Comparison of ENCODE assay signal across 24 cellular contexts in the genomic region with DNA sequence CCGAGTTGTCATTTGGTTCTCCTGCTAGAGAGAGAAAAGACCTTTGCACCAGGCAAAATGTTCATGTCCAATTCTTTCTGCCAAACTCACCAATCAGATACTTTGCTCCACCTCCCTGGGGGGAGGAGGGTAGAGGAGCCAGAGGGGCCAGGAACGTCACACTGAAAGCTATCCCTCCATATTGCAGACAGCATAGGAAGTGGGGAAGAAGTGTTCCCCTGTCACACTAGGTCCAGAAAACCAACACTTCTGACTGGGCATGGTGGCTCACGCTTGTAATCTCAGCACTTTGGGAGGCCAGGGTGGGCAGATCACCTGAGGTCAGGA. TPM values are rescaled to one million over a fixed set of nuclear protein-coding genes. Genes with fewer than 3 reads are reported as not detected.
DNase-seq lines count a peak whose midpoint lies in the region; ATAC-seq and TF ChIP-seq lines count a peak whose summit lies in the region.
"Had no signal": no experiment of that assay in that cellular context is flagged by ENCODE, and none has a peak within 500 bp of the region (broad histone marks: within the 10 kb centered on the region; RNA-seq: fewer than 3 reads in every experiment).

No MANE protein-coding gene starts in this region.

- peaks cover 27% of the 10 kb centered on the region for H3F3A ChIP-seq in neural progenitor cell (ENCODE audit: low read depth)

- H3K27ac ChIP-seq in fibroblast of lung (ENCODE audit: insufficient read depth, low read length) (peak overlapping the region; percentile 55), neural progenitor cell (peak overlapping the region; percentile 87), substantia nigra (ENCODE audit: low read depth, low read length, poor library complexity, severe bottlenecking) (no peak overlapping the region)
- H3K27ac ChIP-seq: ascending aorta, heart left ventricle, spleen had no signal

- peaks cover 46% of the 10 kb centered on the region for H3K4me1 Mint-ChIP-seq in neural progenitor cell
- H3K4me1 Mint-ChIP-seq: activated CD4-positive, alpha-beta memory T cell treated with anti-CD3 and anti-CD28 coated beads, Interleukin-2, amount 10 ng/mL, durations not matched to agents 7 days and 5 days; activated naive CD8-positive, alpha-beta T cell treated with anti-CD3 and anti-CD28 coated beads for 36 hours; CD14-positive monocyte; naive B cell; stimulated activated naive B cell treated with anti-CD40 and anti-IgM and Interleukin-4, amounts not matched to agents 10 μg/mL and 1 μg/mL and 100 μg/mL, for 72 hours had no signal

- DNase-seq in EL = peak; percentile 7
- DNase-seq in NCI-H82 (lab: John Stamatoyannopoulos, UW) = peak; percentile 74
- peak in 1 of 2 donors; percentile 50 for DNase-seq in fibroblast of lung (ENCODE audit: low read depth in 2 of 2)
- DNase-seq in neural progenitor cell (ENCODE audit: low spot score) = no peak
- no peak for DNase-seq in stimulated activated CD4-positive, alpha-beta T cell treated with anti-CD3 and anti-CD28 coated beads, Interleukin-1b, Interleukin-23, amount 100 ng/mL, for 48 hours
- DNase-seq in substantia nigra (lab: John Stamatoyannopoulos, UW) = no peak
- DNase-seq: activated CD4-positive, alpha-beta memory T cell treated with anti-CD3 and anti-CD28 coated beads, Interleukin-2, amount 10 ng/mL, durations not matched to agents 7 days and 5 days; activated naive CD8-positive, alpha-beta T cell treated with anti-CD3 and anti-CD28 coated beads for 36 hours; GOT3; heart left ventricle; mesendoderm; naive B cell; NCI-H187; NCI-H748 treated with DMSO at 0.1 percent for 48 hours; spleen; stimulated activated CD4-positive, alpha-beta T cell treated with anti-CD3 and anti-CD28 coated beads, Interleukin-4, amount 100 ng/mL, for 1 hour; stimulated activated naive B cell treated with anti-CD40 and anti-IgM and Interleukin-4, amounts not matched to agents 10 μg/mL and 1 μg/mL and 100 μg/mL, for 72 hours had no signal

- peaks cover 7% of the 10 kb centered on the region for H3K9me3 Mint-ChIP-seq in neural progenitor cell
- H3K9me3 Mint-ChIP-seq: activated CD4-positive, alpha-beta memory T cell treated with anti-CD3 and anti-CD28 coated beads, Interleukin-2, amount 10 ng/mL, durations not matched to agents 7 days and 5 days; activated naive CD8-positive, alpha-beta T cell treated with anti-CD3 and anti-CD28 coated beads for 36 hours; naive B cell; stimulated activated naive B cell treated with anti-CD40 and anti-IgM and Interleukin-4, amounts not matched to agents 10 μg/mL and 1 μg/mL and 100 μg/mL, for 72 hours had no signal

- no peak overlapping the region for H3K4me3 Mint-ChIP-seq in neural progenitor cell
- H3K4me3 Mint-ChIP-seq: activated CD4-positive, alpha-beta memory T cell treated with anti-CD3 and anti-CD28 coated beads, Interleukin-2, amount 10 ng/mL, durations not matched to agents 7 days and 5 days; activated naive CD8-positive, alpha-beta T cell treated with anti-CD3 and anti-CD28 coated beads for 36 hours; CD14-positive monocyte; stimulated activated naive B cell treated with anti-CD40 and anti-IgM and Interleukin-4, amounts not matched to agents 10 μg/mL and 1 μg/mL and 100 μg/mL, for 72 hours had no signal

- H3K27me3 ChIP-seq in fibroblast of lung (ENCODE audit: control insufficient read depth, insufficient read depth, low read length) = no peaks in the 10 kb centered on the region
- no peaks in the 10 kb centered on the region for H3K27me3 ChIP-seq in neural progenitor cell
- H3K27me3 ChIP-seq: ascending aorta had no signal

- H3K9me3 ChIP-seq in fibroblast of lung (ENCODE audit: control insufficient read depth, insufficient read depth, low read depth, low read length) (no peaks in the 10 kb centered on the region), neural progenitor cell (ENCODE audit: low read depth) (no peaks in the 10 kb centered on the region)
- H3K9me3 ChIP-seq: ascending aorta, heart left ventricle, spleen had no signal

- peaks cover 11% of the 10 kb centered on the region for H3K4me1 ChIP-seq in fibroblast of lung (ENCODE audit: control insufficient read depth, extremely low read depth, insufficient read depth, low read length)
- H3K4me1 ChIP-seq in neural progenitor cell = peaks cover 31% of the 10 kb centered on the region
- H3K4me1 ChIP-seq: ascending aorta, heart left ventricle, spleen had no signal

- no peaks in the 10 kb centered on the region for H4K20me1 ChIP-seq in fibroblast of lung (ENCODE audit: control insufficient read depth, extremely low read depth, insufficient read depth, low read length)
- H4K20me1 ChIP-seq in neural progenitor cell (ENCODE audit: low read depth) = no peaks in the 10 kb centered on the region

- no peak overlapping the region for H3K4me2 ChIP-seq in fibroblast of lung (ENCODE audit: extremely low read depth, insufficient read depth, low read length)
- peak overlapping the region; percentile 36 for H3K4me2 ChIP-seq in neural progenitor cell

- no peak for TF ChIP-seq POLR2A in GM18505 (IDR thresholded peaks at IDR 0.05; ENCODE audit: borderline replicate concordance, extremely low read depth, insufficient read depth, insufficient read length)

- no peaks in the 10 kb centered on the region for H3K27me3 Mint-ChIP-seq in neural progenitor cell (ENCODE audit: insufficient read depth, low read depth)

- no peak for TF ChIP-seq CTCF in fibroblast of lung (conservative IDR thresholded peaks at IDR 0.05 in 1 of 2, IDR thresholded peaks at IDR 0.05 in 1 of 2; ENCODE audit: low read depth in 1 of 2, low read length in 2 of 2)
- no peak for TF ChIP-seq CTCF in neural progenitor cell (IDR thresholded peaks at IDR 0.05)

- H3K36me3 Mint-ChIP-seq in neural progenitor cell = peaks cover 2% of the 10 kb centered on the region
- H3K36me3 Mint-ChIP-seq: activated naive CD8-positive, alpha-beta T cell treated with anti-CD3 and anti-CD28 coated beads for 36 hours; CD14-positive monocyte; naive B cell; stimulated activated naive B cell treated with anti-CD40 and anti-IgM and Interleukin-4, amounts not matched to agents 10 μg/mL and 1 μg/mL and 100 μg/mL, for 72 hours had no signal

- H2AFZ ChIP-seq in fibroblast of lung (ENCODE audit: low read length) (no peak overlapping the region), neural progenitor cell (replicated peaks) (no peak overlapping the region)

- H3K27ac Mint-ChIP-seq in neural progenitor cell = peak overlapping the region; percentile 99
- H3K27ac Mint-ChIP-seq: activated CD4-positive, alpha-beta memory T cell treated with anti-CD3 and anti-CD28 coated beads, Interleukin-2, amount 10 ng/mL, durations not matched to agents 7 days and 5 days; activated naive CD8-positive, alpha-beta T cell treated with anti-CD3 and anti-CD28 coated beads for 36 hours; CD14-positive monocyte; naive B cell; stimulated activated naive B cell treated with anti-CD40 and anti-IgM and Interleukin-4, amounts not matched to agents 10 μg/mL and 1 μg/mL and 100 μg/mL, for 72 hours had no signal

- H3K4me3 ChIP-seq in fibroblast of lung (replicated peaks in 1 of 4; ENCODE audit: control extremely low read depth in 1 of 4, insufficient read depth in 1 of 4, low read depth in 3 of 4, low read length in 4 of 4) (no peak overlapping the region), neural progenitor cell (no peak overlapping the region)
- H3K4me3 ChIP-seq: ascending aorta, heart left ventricle, spleen had no signal

- no peaks in the 10 kb centered on the region for H3K36me3 ChIP-seq in fibroblast of lung (ENCODE audit: control insufficient read depth, insufficient read depth, low read length)
- H3K36me3 ChIP-seq in neural progenitor cell = no peaks in the 10 kb centered on the region
- H3K36me3 ChIP-seq: ascending aorta, heart left ventricle, spleen had no signal

- no peak for ATAC-seq in GM18505 (IDR thresholded peaks at IDR 0.05; ENCODE audit: unreplicated experiment)
- no peak for ATAC-seq in GM21737 (IDR thresholded peaks at IDR 0.05; ENCODE audit: unreplicated experiment)
- ATAC-seq: activated CD4-positive, CD25-positive, alpha-beta regulatory T cell treated with anti-CD3 and anti-CD28 coated beads, Interleukin-2, amount 50 U/mL, for 24 hours; heart left ventricle; stimulated activated naive B cell treated with anti-CD40 and anti-IgM and Interleukin-4, amounts not matched to agents 10 μg/mL and 1 μg/mL and 100 μg/mL, for 72 hours had no signal

- no peak overlapping the region for H3K9ac ChIP-seq in fibroblast of lung (ENCODE audit: insufficient read depth, low read length)
- H3K9ac ChIP-seq in neural progenitor cell = no peak overlapping the region

- H3K79me2 ChIP-seq in fibroblast of lung (ENCODE audit: control insufficient read depth, insufficient read depth, low read length) (no peaks in the 10 kb centered on the region), neural progenitor cell (ENCODE audit: low read depth) (no peaks in the 10 kb centered on the region)

RNA-seq across cellular contexts. Expression of a gene that starts 9.5 kb away (rescaled TPM):
- total RNA-seq in fibroblast of lung = 0.33 TPM in 1 of 2 replicates, not detected in the other
- polyA plus RNA-seq in fibroblast of lung = 1.6 and 8.0 TPM in 2 replicates
- polyA plus RNA-seq in fibroblast of lung (2012) = 0.89 and 7.2 TPM in 2 replicates
- polyA minus RNA-seq in fibroblast of lung (ENCODE audit: low replicate concordance) = 3.9 and 35.3 TPM in 2 replicates
- not detected in 2 replicates for total RNA-seq in neural progenitor cell (ENCODE audit: low replicate concordance)
- total RNA-seq: activated CD4-positive, alpha-beta memory T cell treated with anti-CD3 and anti-CD28 coated beads, Interleukin-2, amount 10 ng/mL, durations not matched to agents 7 days and 5 days; activated naive CD8-positive, alpha-beta T cell treated with anti-CD3 and anti-CD28 coated beads for 36 hours; ascending aorta; heart left ventricle; osteoblast; spleen had no signal
- polyA plus RNA-seq: CD14-positive monocyte had no signal

RNA-seq across cellular contexts. Expression of a gene that starts 33.3 kb away (rescaled TPM):
- 0.77 and 1.8 TPM in 2 replicates for total RNA-seq in fibroblast of lung
- 0.62 and 1.0 TPM in 2 replicates for polyA plus RNA-seq in fibroblast of lung
- polyA plus RNA-seq in fibroblast of lung (2012) = 0.42 and 0.86 TPM in 2 replicates
- polyA minus RNA-seq in fibroblast of lung (ENCODE audit: low replicate concordance) = 2.5 and 6.8 TPM in 2 replicates
- 0.12 and 0.37 TPM in 2 replicates for total RNA-seq in neural progenitor cell (ENCODE audit: low replicate concordance)
- total RNA-seq: endothelial cell of umbilical vein had no signal
- polyA plus RNA-seq: CD14-positive monocyte had no signal

Comparison
In these comparisons a context has a peak if more than half of its experiments do, and no peak if none do; other contexts are left out.
1. DNase-seq: peak in EL (single experiment) and NCI-H82 (single experiment); none in neural progenitor cell (single experiment), stimulated activated CD4-positive, alpha-beta T cell treated with anti-CD3 and anti-CD28 coated beads, Interleukin-1b, Interleukin-23, amount 100 ng/mL, for 48 hours (single experiment) and substantia nigra (0 of 49).